9 cellular contexts compared by ENCODE assay signal in the genomic region with DNA sequence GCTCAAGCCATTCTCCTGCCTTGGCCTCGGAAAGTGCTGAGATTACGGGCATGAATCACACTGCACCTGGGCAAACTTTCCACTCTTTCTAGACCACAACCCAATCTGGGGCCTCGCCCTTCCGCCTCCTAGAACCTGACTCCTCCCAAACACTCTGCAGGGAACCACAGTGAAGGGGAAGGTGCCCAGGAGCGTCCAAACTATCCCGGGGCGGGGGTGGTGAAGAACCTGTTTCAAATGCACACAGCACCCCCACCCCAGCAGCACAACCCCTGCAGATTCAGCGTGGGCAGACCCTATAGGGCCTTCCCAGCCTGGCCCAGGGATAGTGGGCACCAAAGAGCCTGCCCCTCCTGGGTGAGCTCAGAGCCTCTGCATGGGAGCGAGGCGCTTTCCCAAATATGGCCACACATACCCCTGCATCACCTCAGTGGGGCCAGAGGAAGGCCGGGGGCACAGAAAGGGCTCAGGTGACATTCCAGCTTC.
DNase-seq lines count a peak whose midpoint lies in the region; ATAC-seq and TF ChIP-seq lines count a peak whose summit lies in the region.
"Had no signal": no experiment of that assay in that cellular context is flagged by ENCODE, and none has a peak within 500 bp of the region (broad histone marks: within the 10 kb centered on the region; RNA-seq: fewer than 3 reads in every experiment).

No MANE protein-coding gene starts in this region.

- H3K4me1 Mint-ChIP-seq in activated T-cell treated with anti-CD3 and anti-CD28 coated beads, Interleukin-2, amount 50 U/mL, for 4 hours (ENCODE audit: low read depth): peaks cover 56% of the 10 kb centered on the region
- peaks cover 7% of the 10 kb centered on the region for H3K4me1 Mint-ChIP-seq in type B pancreatic cell (ENCODE audit: unreplicated experiment)

- H4K20me1 ChIP-seq in hepatocyte (ENCODE audit: insufficient read depth, poor library complexity, severe bottlenecking): no peaks in the 10 kb centered on the region

- TF ChIP-seq CTCF in hepatocyte (IDR thresholded peaks at IDR 0.05; ENCODE audit: poor library complexity) (no peak), type B pancreatic cell (conservative IDR thresholded peaks at IDR 0.05) (no peak)

- H2AFZ ChIP-seq in hepatocyte: no peak overlapping the region

- peak; percentile 41 to 57 for ATAC-seq in activated T-cell treated with anti-CD3 and anti-CD28 coated beads, Interleukin-2, amount 50 U/mL, for 4 hours
- ATAC-seq in left ventricle myocardium superior: no peak
- ATAC-seq in GM18873 (IDR thresholded peaks at IDR 0.05; ENCODE audit: low FRiP score, unreplicated experiment): no peak

- no peaks in the 10 kb centered on the region for H3K79me2 ChIP-seq in hepatocyte

- no peaks in the 10 kb centered on the region for H3K9me3 ChIP-seq in hepatocyte (ENCODE audit: low read depth)

- no peak overlapping the region for H3K27ac Mint-ChIP-seq in type B pancreatic cell

- H3K27ac ChIP-seq in substantia nigra (ENCODE audit: low read depth, low read length, poor library complexity, severe bottlenecking) (peak overlapping the region; percentile 81), hepatocyte (no peak overlapping the region)
- H3K27ac ChIP-seq: brain microvascular endothelial cell had no signal

- peaks cover 28% of the 10 kb centered on the region for H3K36me3 Mint-ChIP-seq in activated T-cell treated with anti-CD3 and anti-CD28 coated beads, Interleukin-2, amount 50 U/mL, for 4 hours (ENCODE audit: insufficient read depth)
- peaks cover 11% of the 10 kb centered on the region for H3K36me3 Mint-ChIP-seq in type B pancreatic cell

- no peaks in the 10 kb centered on the region for H3K27me3 Mint-ChIP-seq in activated T-cell treated with anti-CD3 and anti-CD28 coated beads, Interleukin-2, amount 50 U/mL, for 4 hours (ENCODE audit: low read depth)
- no peaks in the 10 kb centered on the region for H3K27me3 Mint-ChIP-seq in type B pancreatic cell

- 92% methylated on average over 11 of the region's 11 CpGs for WGBS in hepatocyte (ENCODE audit: low lambda C conversion rate, missing lambda C conversion rate)

- intact Hi-C loops in left ventricle myocardium superior (cut with micrococcal nuclease): no loop called here

- H3K4me3 ChIP-seq in hepatocyte: no peak overlapping the region

- H3K4me3 Mint-ChIP-seq in activated T-cell treated with anti-CD3 and anti-CD28 coated beads, Interleukin-2, amount 50 U/mL, for 4 hours: peak overlapping the region; percentile 50
- no peak overlapping the region for H3K4me3 Mint-ChIP-seq in type B pancreatic cell

- no peaks in the 10 kb centered on the region for H3K9me3 Mint-ChIP-seq in activated T-cell treated with anti-CD3 and anti-CD28 coated beads, Interleukin-2, amount 50 U/mL, for 4 hours
- no peaks in the 10 kb centered on the region for H3K9me3 Mint-ChIP-seq in type B pancreatic cell

- no peaks in the 10 kb centered on the region for H3K9me2 ChIP-seq in hepatocyte (replicated peaks; ENCODE audit: insufficient read depth)

- no peaks in the 10 kb centered on the region for H3K4me1 ChIP-seq in hepatocyte (ENCODE audit: insufficient read depth)

- DNase-seq in RPMI8226: peak; percentile 85
- peak; percentile 43 for DNase-seq in activated T-cell treated with anti-CD3 and anti-CD28 coated beads, Interleukin-2, amount 50 U/mL, for 4 hours
- peak; percentile 15 for DNase-seq in left ventricle myocardium superior
- no peak for DNase-seq in substantia nigra (lab: John Stamatoyannopoulos, UW)
- DNase-seq in hepatocyte (ENCODE audit: low spot score): no peak
- no peak for DNase-seq in type B pancreatic cell (ENCODE audit: extremely low spot score, unreplicated experiment)
- DNase-seq: brain microvascular endothelial cell, glutamatergic neuron had no signal

- no peaks in the 10 kb centered on the region for H3K36me3 ChIP-seq in hepatocyte (replicated peaks; ENCODE audit: insufficient read depth, low read depth)
- H3K36me3 ChIP-seq: brain microvascular endothelial cell had no signal

- no peaks in the 10 kb centered on the region for H3K27me3 ChIP-seq in hepatocyte
- H3K27me3 ChIP-seq: brain microvascular endothelial cell had no signal

- H3K4me2 ChIP-seq in hepatocyte: no peak overlapping the region

Comparison
In these comparisons a context has a peak if more than half of its experiments do, and no peak if none do; other contexts are left out.
1. DNase-seq: peak in RPMI8226 (single experiment), activated T-cell treated with anti-CD3 and anti-CD28 coated beads, Interleukin-2, amount 50 U/mL, for 4 hours (single experiment) and left ventricle myocardium superior (single experiment); none in substantia nigra (0 of 49), hepatocyte (single experiment) and type B pancreatic cell (single experiment).
2. ATAC-seq: peak in activated T-cell treated with anti-CD3 and anti-CD28 coated beads, Interleukin-2, amount 50 U/mL, for 4 hours (2 of 2); none in left ventricle myocardium superior (single experiment) and GM18873 (single experiment).